10 cellular contexts compared by ENCODE assay signal in the genomic region with DNA sequence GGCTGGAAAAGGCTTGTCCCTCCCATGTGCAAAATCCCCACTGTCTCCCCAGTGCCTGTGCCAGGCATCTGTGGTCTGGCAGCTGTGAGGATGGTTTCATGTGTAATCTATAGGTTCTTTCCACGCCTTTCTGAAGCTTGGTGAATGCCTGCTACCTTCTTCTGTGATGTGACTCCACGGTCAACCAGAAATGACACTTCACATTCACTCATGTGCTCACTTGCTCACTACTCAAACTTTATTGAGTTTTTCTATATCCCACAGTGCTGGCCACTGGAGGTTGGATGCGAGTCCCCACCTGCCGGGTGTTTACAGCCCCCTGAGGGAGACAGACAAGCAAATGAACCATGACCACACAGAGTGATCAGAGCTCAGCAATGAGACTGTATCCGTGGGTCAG.
"Had no signal": no experiment of that assay in that cellular context is flagged by ENCODE, and none has a peak within 500 bp of the region (broad histone marks: within the 10 kb centered on the region; RNA-seq: fewer than 3 reads in every experiment).

No MANE protein-coding gene starts in this region.

- DNase-seq: activated B cell treated with CpG ODN at 0.5 μM for 24 hours; activated CD8-positive, alpha-beta memory T cell treated with anti-CD3 and anti-CD28 coated beads, Interleukin-2, amount 10 ng/mL, durations not matched to agents 7 days and 5 days; activated gamma-delta T cell; activated T-cell treated with anti-CD3 and anti-CD28 coated beads, Interleukin-2, amount 50 U/mL, for 48 hours; foreskin keratinocyte; heart left ventricle; left colon; naive thymus-derived CD4-positive, alpha-beta T cell; thyroid gland; uterus had no signal

- ATAC-seq: activated CD8-positive, alpha-beta memory T cell treated with anti-CD3 and anti-CD28 coated beads, Interleukin-2, amount 10 ng/mL, durations not matched to agents 7 days and 5 days; foreskin keratinocyte; heart left ventricle; left colon; naive thymus-derived CD4-positive, alpha-beta T cell had no signal
